In genomic region chr7:100189061-100189460, GRCh38 we compare ENCODE assay signal across 20 cellular contexts. TPM values are rescaled to one million over a fixed set of nuclear protein-coding genes. Genes with fewer than 3 reads are reported as not detected.
DNase-seq lines count a peak whose midpoint lies in the region; ATAC-seq, FAIRE-seq and TF ChIP-seq lines count a peak whose summit lies in the region.
"Had no signal": no experiment of that assay in that cellular context is flagged by ENCODE, and none has a peak within 500 bp of the region (broad histone marks: within the 10 kb centered on the region; RNA-seq: fewer than 3 reads in every experiment).

No MANE protein-coding gene starts in this region.

- no peaks in the 10 kb centered on the region for H3K79me2 ChIP-seq in HepG2 (ENCODE audit: insufficient read depth, low read length)
- no peaks in the 10 kb centered on the region for H3K79me2 ChIP-seq in OCI-LY7 (ENCODE audit: insufficient read depth, low read depth, low read length)

- in situ Hi-C loops in HepG2 (cut with HindIII; ENCODE audit: extremely low pct_ligation_motif_present, low pct_unique_long_range_greater_than_20kb), result no loop called here

- H3K4me3 Mint-ChIP-seq in dendritic cell treated with granulocyte-macrophage colony-stimulating factor and Interleukin-4, amounts not matched to agents 40 ng/mL and 50 ng/mL, for 4 days, result no peak overlapping the region
- H3K4me3 Mint-ChIP-seq: activated naive CD8-positive, alpha-beta T cell; activated T-cell treated with anti-CD3 and anti-CD28 coated beads, Interleukin-2, amount 50 U/mL, for 4 hours had no signal

- no peak for FAIRE-seq in HepG2 (lab: Jason Lieb, UNC)
- FAIRE-seq: kidney, RCC 7860, TTC549 had no signal

- H3K4me1 ChIP-seq in HepG2 (ENCODE audit: insufficient read depth, low read length), result peaks cover 8% of the 10 kb centered on the region; the same call in 1 of the 2 replicates
- no peaks in the 10 kb centered on the region for H3K4me1 ChIP-seq in right lobe of liver
- H3K4me1 ChIP-seq in OCI-LY7 (ENCODE audit: insufficient read depth, low read length, poor library complexity, severe bottlenecking), result peaks cover 65% of the 10 kb centered on the region
- H3K4me1 ChIP-seq in left ventricle myocardium inferior, result no peaks in the 10 kb centered on the region

- no peaks in the 10 kb centered on the region for H3K9me3 Mint-ChIP-seq in dendritic cell treated with granulocyte-macrophage colony-stimulating factor and Interleukin-4, amounts not matched to agents 40 ng/mL and 50 ng/mL, for 4 days
- H3K9me3 Mint-ChIP-seq: activated T-cell treated with anti-CD3 and anti-CD28 coated beads, Interleukin-2, amount 50 U/mL, for 4 hours had no signal

- no peak for TF ChIP-seq RAD21 in HepG2 (CRISPR knock-in tag; IDR thresholded peaks at IDR 0.05)

- H3K4me2 ChIP-seq in HepG2 (ENCODE audit: low read depth, low read length) (no peak overlapping the region), OCI-LY7 (ENCODE audit: low read length) (peak overlapping the region; percentile 72)

- H3K27ac Mint-ChIP-seq in dendritic cell treated with granulocyte-macrophage colony-stimulating factor and Interleukin-4, amounts not matched to agents 40 ng/mL and 50 ng/mL, for 4 days, result peak overlapping the region; percentile 67
- H3K27ac Mint-ChIP-seq: activated naive CD8-positive, alpha-beta T cell had no signal

- POLR2A ChIA-PET in HepG2 (lab: Yijun Ruan, JAX), result no interaction called here
- POLR2A ChIA-PET in OCI-LY7 (lab: Charles Lee), result interaction anchor here (0.5 to 2.6 kb wide), 5 partner anchors 26 to 689 kb away, joined by 3 to 9 read pairs (median 4); partner anchors contain the start of gene LAMTOR4

- no peak overlapping the region for H3K4me3 ChIP-seq in HepG2 (replicated peaks in 1 of 3; ENCODE audit: insufficient read depth in 1 of 3, low read depth in 2 of 3, low read length in 3 of 3)
- no peak overlapping the region for H3K4me3 ChIP-seq in right lobe of liver
- H3K4me3 ChIP-seq in OCI-LY7 (ENCODE audit: low read depth, low read length, poor library complexity, severe bottlenecking), result peak overlapping the region; percentile 48
- H3K4me3 ChIP-seq in coronary artery, result no peak overlapping the region
- H3K4me3 ChIP-seq in left ventricle myocardium inferior, result no peak overlapping the region

- peaks cover 23% of the 10 kb centered on the region for H3K4me1 Mint-ChIP-seq in dendritic cell treated with granulocyte-macrophage colony-stimulating factor and Interleukin-4, amounts not matched to agents 40 ng/mL and 50 ng/mL, for 4 days (ENCODE audit: low read depth)

- H3K36me3 ChIP-seq in HepG2 (replicated peaks in 1 of 2; ENCODE audit: control insufficient read depth in 1 of 2, insufficient read depth in 2 of 2, low read length in 2 of 2) (no peaks in the 10 kb centered on the region), right lobe of liver (no peaks in the 10 kb centered on the region), OCI-LY7 (ENCODE audit: insufficient read depth, low read length) (no peaks in the 10 kb centered on the region), left ventricle myocardium inferior (no peaks in the 10 kb centered on the region)

- no peaks in the 10 kb centered on the region for H3K9me3 ChIP-seq in HepG2 (ENCODE audit: low read length)
- no peaks in the 10 kb centered on the region for H3K9me3 ChIP-seq in right lobe of liver
- H3K9me3 ChIP-seq in OCI-LY7 (ENCODE audit: low read length), result no peaks in the 10 kb centered on the region
- H3K9me3 ChIP-seq in left ventricle myocardium inferior (replicated peaks), result no peaks in the 10 kb centered on the region

- H3K27me3 Mint-ChIP-seq in dendritic cell treated with granulocyte-macrophage colony-stimulating factor and Interleukin-4, amounts not matched to agents 40 ng/mL and 50 ng/mL, for 4 days, result peaks cover 3% of the 10 kb centered on the region
- H3K27me3 Mint-ChIP-seq: activated naive CD8-positive, alpha-beta T cell had no signal

- no peaks in the 10 kb centered on the region for H3K9me2 ChIP-seq in OCI-LY7 (ENCODE audit: insufficient read depth, low read length)

- peak; percentile 65 for ATAC-seq in HepG2
- ATAC-seq in right lobe of liver, result no peak

- WGBS in HepG2 (ENCODE audit: low lambda C conversion rate), result 2% methylated on average over 3 of the region's 3 CpGs
- WGBS in right lobe of liver (ENCODE audit: insufficient coverage, low coverage, low lambda C conversion rate, missing lambda C conversion rate), result 60% methylated on average over 3 of the region's 3 CpGs

- no peaks in the 10 kb centered on the region for H3K36me3 Mint-ChIP-seq in dendritic cell treated with granulocyte-macrophage colony-stimulating factor and Interleukin-4, amounts not matched to agents 40 ng/mL and 50 ng/mL, for 4 days (ENCODE audit: low read depth)
- H3K36me3 Mint-ChIP-seq: activated naive CD8-positive, alpha-beta T cell had no signal

- no peak for TF ChIP-seq CTCF in HepG2 (CRISPR knock-in tag; IDR thresholded peaks at IDR 0.05)
- no peak for TF ChIP-seq CTCF in right lobe of liver (IDR thresholded peaks at IDR 0.05)
- peak; percentile 76 for TF ChIP-seq CTCF in OCI-LY7 (conservative IDR thresholded peaks at IDR 0.05; ENCODE audit: low read length)
- TF ChIP-seq CTCF in coronary artery (IDR thresholded peaks at IDR 0.05), result no peak
- no peak for TF ChIP-seq CTCF in left ventricle myocardium inferior (IDR thresholded peaks at IDR 0.05; ENCODE audit: borderline replicate concordance)

- DNase-seq in HepG2 (ENCODE audit: low spot score), result no peak
- DNase-seq in right lobe of liver, result no peak
- peak; percentile 61 for DNase-seq in OCI-LY7 (ENCODE audit: low spot score)
- DNase-seq in NCI-H2081 treated with DMSO at 0.1 percent for 48 hours (lab: John Stamatoyannopoulos, UW), result no peak
- no peak for DNase-seq in coronary artery (ENCODE audit: low spot score)
- no peak for DNase-seq in activated naive CD4-positive, alpha-beta T cell (lab: John Stamatoyannopoulos, UW)
- DNase-seq in left ventricle myocardium inferior, result no peak
- DNase-seq: activated CD4-positive, alpha-beta T cell treated with anti-CD3 and anti-CD28 coated beads, Interleukin-2, amount 50 U/mL, for 4 hours; activated T-cell treated with anti-CD3 and anti-CD28 coated beads, Interleukin-2, amount 50 U/mL, for 4 hours; central memory CD4-positive, alpha-beta T cell; hypothalamus; kidney; NCI-H69; retina; stimulated activated CD4-positive, alpha-beta T cell treated with anti-CD3 and anti-CD28 coated beads, Interleukin-15, amount 100 ng/mL, for 24 hours had no signal

- H3K9ac ChIP-seq in HepG2 (ENCODE audit: insufficient read depth, low read depth, low read length), result no peak overlapping the region

- H3K27me3 ChIP-seq in HepG2 (ENCODE audit: control insufficient read depth in 1 of 2, insufficient read depth in 2 of 2, low read length in 2 of 2), result peaks cover 1 to 4% of the 10 kb centered on the region in 2 experiments; a peak in 2 of 5 replicates
- no peaks in the 10 kb centered on the region for H3K27me3 ChIP-seq in right lobe of liver
- H3K27me3 ChIP-seq in left ventricle myocardium inferior (ENCODE audit: low read depth), result peaks cover under 1% of the 10 kb centered on the region

- TF ChIP-seq POLR2A in HepG2 (IDR thresholded peaks at IDR 0.05; ENCODE audit: insufficient read depth in 1 of 2, low read depth in 2 of 2, low read length in 2 of 2) (no peak), right lobe of liver (IDR thresholded peaks at IDR 0.05) (no peak)

- no peak overlapping the region for H3K27ac ChIP-seq in HepG2 (ENCODE audit: extremely low read length, insufficient read depth, low read length)
- no peak overlapping the region for H3K27ac ChIP-seq in right lobe of liver
- H3K27ac ChIP-seq in OCI-LY7 (ENCODE audit: low read depth, low read length, poor library complexity, severe bottlenecking), result peak overlapping the region; percentile 95
- H3K27ac ChIP-seq in coronary artery, result no peak overlapping the region
- H3K27ac ChIP-seq in left ventricle myocardium inferior (replicated peaks), result no peak overlapping the region

- H2AFZ ChIP-seq in HepG2 (ENCODE audit: low read length) (no peak overlapping the region), OCI-LY7 (ENCODE audit: low read length) (peak overlapping the region; percentile 77; the same call in 1 of the 2 replicates)

- CTCF ChIA-PET in HepG2 (lab: Yijun Ruan, JAX; ENCODE audit: low intra/inter-chr PET ratio, low total read pairs) (interaction anchor here (0.6 to 2.0 kb wide), 2 partner anchors 56 to 156 kb away, joined by 3 to 6 read pairs; no protein-coding TSS in a partner anchor), OCI-LY7 (lab: Charles Lee; ENCODE audit: unreplicated experiment) (interaction anchor here (1.4 kb wide), 2 partner anchors 11 to 29 kb away, joined by 4 read pairs; no protein-coding TSS in a partner anchor)

- intact Hi-C loops in HepG2 (cut with micrococcal nuclease; ENCODE audit: unreplicated experiment) (no loop called here), right lobe of liver (cut with DNase I) (no loop called here), OCI-LY7 (cut with micrococcal nuclease; ENCODE audit: unreplicated experiment) (no loop called here), left ventricle myocardium inferior (cut with micrococcal nuclease) (no loop called here)
- intact Hi-C loops in dendritic cell treated with granulocyte-macrophage colony-stimulating factor and Interleukin-4, amounts not matched to agents 40 ng/mL and 50 ng/mL, for 4 days (cut with micrococcal nuclease), result no loop called here

- TF ChIP-seq EP300 in HepG2 (IDR thresholded peaks at IDR 0.05; ENCODE audit: low read depth in 2 of 2, low read length in 2 of 2) (no peak), HepG2 (CRISPR knock-in tag; IDR thresholded peaks at IDR 0.05; ENCODE audit: borderline replicate concordance) (no peak)

- BruUV-seq in HepG2 (replicated peaks; lab: Mats Ljungman, UMichigan), result no TSS peak
- BruUV-seq in OCI-LY7 (replicated peaks; lab: Mats Ljungman, UMichigan), result no TSS peak

- H4K20me1 ChIP-seq in HepG2 (ENCODE audit: insufficient read depth, low read length) (no peaks in the 10 kb centered on the region), OCI-LY7 (ENCODE audit: insufficient read depth, low read length) (no peaks in the 10 kb centered on the region)

RNA-seq across cellular contexts. Expression of gene STAG3, which starts 11.3 kb away (rescaled TPM):
- total RNA-seq in HepG2 (2016; rRNA removed; fragmentation: Illumina TruSeq; extraction: Trizol), result 0.22 and 0.33 TPM in 2 replicates
- not detected in 2 replicates for total RNA-seq in HepG2 (2016; cell fraction: cytosol; rRNA removed; fragmentation: Illumina TruSeq; extraction: Trizol; ENCODE audit: low read depth)
- total RNA-seq in HepG2 (2016; cell fraction: insoluble cytoplasmic fraction; rRNA removed; fragmentation: Illumina TruSeq; extraction: Trizol), result 0.15 and 0.43 TPM in 2 replicates
- total RNA-seq in HepG2 (2016; cell fraction: membrane; rRNA removed; fragmentation: Illumina TruSeq; extraction: Trizol), result 0.10 TPM in 1 of 2 replicates, not detected in the other
- total RNA-seq in HepG2 (2016; cell fraction: nucleus; rRNA removed; fragmentation: Illumina TruSeq; extraction: Trizol), result 1.1 and 1.7 TPM in 2 replicates
- 0.09 and 0.12 TPM in 2 replicates for polyA plus RNA-seq in HepG2 (2011; rRNA removed)
- polyA plus RNA-seq in HepG2 (2011; cell fraction: cytosol; rRNA removed), result 0.05 and 0.08 TPM in 2 replicates
- 0.80 and 1.3 TPM in 2 replicates for polyA plus RNA-seq in HepG2 (2011; cell fraction: nucleus; rRNA removed)
- 2.9 and 4.8 TPM in 2 replicates for polyA plus RNA-seq in HepG2 (2012)
- not detected in 2 replicates for polyA plus RNA-seq in HepG2 (2016; cell fraction: cytosol; fragmentation: Illumina TruSeq; extraction: Trizol; ENCODE audit: low read depth)
- not detected in 2 replicates for polyA plus RNA-seq in HepG2 (2016; cell fraction: insoluble cytoplasmic fraction; fragmentation: Illumina TruSeq; extraction: Trizol; ENCODE audit: low read depth)
- polyA plus RNA-seq in HepG2 (2016; cell fraction: membrane; fragmentation: Illumina TruSeq; extraction: Trizol; ENCODE audit: low read depth), result not detected in 2 replicates
- 0.81 and 0.92 TPM in 2 replicates for polyA plus RNA-seq in HepG2 (2016; cell fraction: nucleus; fragmentation: Illumina TruSeq; extraction: Trizol; ENCODE audit: insufficient read depth, low read depth)
- polyA minus RNA-seq in HepG2 (2011; rRNA and poly(A)+ RNA removed; ENCODE audit: low replicate concordance), result 0.06 and 1.5 TPM in 2 replicates
- polyA minus RNA-seq in HepG2 (2011; cell fraction: cytosol; rRNA and poly(A)+ RNA removed), result not detected in 2 replicates
- 0.52 and 0.62 TPM in 2 replicates for polyA minus RNA-seq in HepG2 (2011; cell fraction: nucleus; rRNA and poly(A)+ RNA removed)
- total RNA-seq in right lobe of liver, result 1 to 10 TPM in 4 of 6 experiments, under 1 TPM in 2; 0.81 to 5.9 (median 4.4) TPM
- 56.1 and 82.8 TPM in 2 replicates for total RNA-seq in OCI-LY7 (2014; rRNA removed; shearing (Covaris generic))
- total RNA-seq in OCI-LY7 (2022), result 70.2 and 79.2 TPM in 2 replicates
- 0.74 TPM for total RNA-seq in left ventricle myocardium inferior

RNA-seq across cellular contexts. Expression of gene GPC2, which starts 11.9 kb away (rescaled TPM):
- total RNA-seq in HepG2 (2016; rRNA removed; fragmentation: Illumina TruSeq; extraction: Trizol) (0.10 and 0.64 TPM in 2 replicates), right lobe of liver (under 1 TPM in 2 of 6 experiments, not detected in 4; 0.35 to 0.40 TPM), OCI-LY7 (2022) (23.2 and 31.7 TPM in 2 replicates), left ventricle myocardium inferior (0.25 TPM)
- 0.35 TPM in 1 of 2 replicates, not detected in the other for total RNA-seq in HepG2 (2016; cell fraction: cytosol; rRNA removed; fragmentation: Illumina TruSeq; extraction: Trizol; ENCODE audit: low read depth)
- 1.0 TPM in 1 of 2 replicates, not detected in the other for total RNA-seq in HepG2 (2016; cell fraction: insoluble cytoplasmic fraction; rRNA removed; fragmentation: Illumina TruSeq; extraction: Trizol)
- 0.12 and 0.14 TPM in 2 replicates for total RNA-seq in HepG2 (2016; cell fraction: membrane; rRNA removed; fragmentation: Illumina TruSeq; extraction: Trizol)
- 2.1 and 2.7 TPM in 2 replicates for total RNA-seq in HepG2 (2016; cell fraction: nucleus; rRNA removed; fragmentation: Illumina TruSeq; extraction: Trizol)
- polyA plus RNA-seq in HepG2 (2011; rRNA removed), result 0.76 and 0.78 TPM in 2 replicates
- 0.46 and 0.51 TPM in 2 replicates for polyA plus RNA-seq in HepG2 (2011; cell fraction: cytosol; rRNA removed)
- polyA plus RNA-seq in HepG2 (2011; cell fraction: nucleus; rRNA removed), result 6.6 and 8.4 TPM in 2 replicates
- 0.68 and 1.2 TPM in 2 replicates for polyA plus RNA-seq in HepG2 (2012)
- 0.05 TPM in 1 of 2 replicates, not detected in the other for polyA plus RNA-seq in HepG2 (2016; cell fraction: cytosol; fragmentation: Illumina TruSeq; extraction: Trizol; ENCODE audit: low read depth)
- 0.38 and 0.47 TPM in 2 replicates for polyA plus RNA-seq in HepG2 (2016; cell fraction: insoluble cytoplasmic fraction; fragmentation: Illumina TruSeq; extraction: Trizol; ENCODE audit: low read depth)
- polyA plus RNA-seq in HepG2 (2016; cell fraction: membrane; fragmentation: Illumina TruSeq; extraction: Trizol; ENCODE audit: low read depth), result 0.07 TPM in 1 of 2 replicates, not detected in the other
- polyA plus RNA-seq in HepG2 (2016; cell fraction: nucleus; fragmentation: Illumina TruSeq; extraction: Trizol; ENCODE audit: insufficient read depth, low read depth), result 3.9 and 4.1 TPM in 2 replicates
- polyA minus RNA-seq in HepG2 (2011; rRNA and poly(A)+ RNA removed; ENCODE audit: low replicate concordance), result 0.94 and 1.2 TPM in 2 replicates
- 0.49 TPM in 1 of 2 replicates, not detected in the other for polyA minus RNA-seq in HepG2 (2011; cell fraction: cytosol; rRNA and poly(A)+ RNA removed)
- 0.90 and 3.9 TPM in 2 replicates for polyA minus RNA-seq in HepG2 (2011; cell fraction: nucleus; rRNA and poly(A)+ RNA removed)
- total RNA-seq in OCI-LY7 (2014; rRNA removed; shearing (Covaris generic)), result 20.2 and 33.2 TPM in 2 replicates

RNA-seq across cellular contexts. Expression of gene GAL3ST4, which starts 20.6 kb away (rescaled TPM):
- total RNA-seq in HepG2 (2016; rRNA removed; fragmentation: Illumina TruSeq; extraction: Trizol) (0.29 TPM in 1 of 2 replicates, not detected in the other), right lobe of liver (1 to 10 TPM in 1 of 6 experiments, under 1 TPM in 4, not detected in 1; 0.12 to 1.1 (median 0.56) TPM), OCI-LY7 (2022) (5.2 and 6.1 TPM in 2 replicates), left ventricle myocardium inferior (1.5 TPM)
- not detected in 2 replicates for total RNA-seq in HepG2 (2016; cell fraction: cytosol; rRNA removed; fragmentation: Illumina TruSeq; extraction: Trizol; ENCODE audit: low read depth)
- total RNA-seq in HepG2 (2016; cell fraction: insoluble cytoplasmic fraction; rRNA removed; fragmentation: Illumina TruSeq; extraction: Trizol), result 0.07 and 0.13 TPM in 2 replicates
- 0.06 and 0.14 TPM in 2 replicates for total RNA-seq in HepG2 (2016; cell fraction: membrane; rRNA removed; fragmentation: Illumina TruSeq; extraction: Trizol)
- 0.28 and 0.34 TPM in 2 replicates for total RNA-seq in HepG2 (2016; cell fraction: nucleus; rRNA removed; fragmentation: Illumina TruSeq; extraction: Trizol)
- 0.41 and 0.73 TPM in 2 replicates for polyA plus RNA-seq in HepG2 (2011; rRNA removed)
- 0.24 and 0.25 TPM in 2 replicates for polyA plus RNA-seq in HepG2 (2011; cell fraction: cytosol; rRNA removed)
- 1.7 and 1.8 TPM in 2 replicates for polyA plus RNA-seq in HepG2 (2011; cell fraction: nucleus; rRNA removed)
- 0.35 and 0.71 TPM in 2 replicates for polyA plus RNA-seq in HepG2 (2012)
- 0.15 TPM in 1 of 2 replicates, not detected in the other for polyA plus RNA-seq in HepG2 (2016; cell fraction: cytosol; fragmentation: Illumina TruSeq; extraction: Trizol; ENCODE audit: low read depth)
- 0.22 and 0.42 TPM in 2 replicates for polyA plus RNA-seq in HepG2 (2016; cell fraction: insoluble cytoplasmic fraction; fragmentation: Illumina TruSeq; extraction: Trizol; ENCODE audit: low read depth)
- 0.13 and 0.14 TPM in 2 replicates for polyA plus RNA-seq in HepG2 (2016; cell fraction: membrane; fragmentation: Illumina TruSeq; extraction: Trizol; ENCODE audit: low read depth)
- 0.70 and 1.3 TPM in 2 replicates for polyA plus RNA-seq in HepG2 (2016; cell fraction: nucleus; fragmentation: Illumina TruSeq; extraction: Trizol; ENCODE audit: insufficient read depth, low read depth)
- polyA minus RNA-seq in HepG2 (2011; rRNA and poly(A)+ RNA removed; ENCODE audit: low replicate concordance), result 0.58 and 0.64 TPM in 2 replicates
- polyA minus RNA-seq in HepG2 (2011; cell fraction: cytosol; rRNA and poly(A)+ RNA removed), result not detected in 2 replicates
- 0.25 and 0.26 TPM in 2 replicates for polyA minus RNA-seq in HepG2 (2011; cell fraction: nucleus; rRNA and poly(A)+ RNA removed)
- total RNA-seq in OCI-LY7 (2014; rRNA removed; shearing (Covaris generic)), result 3.9 and 4.6 TPM in 2 replicates

RNA-seq across cellular contexts. Expression of gene TRAPPC14, which starts 30.5 kb away (rescaled TPM):
- total RNA-seq in HepG2 (2016; rRNA removed; fragmentation: Illumina TruSeq; extraction: Trizol) (2.0 and 9.6 TPM in 2 replicates), right lobe of liver (10 to 100 TPM in 4 of 6 experiments, 1 to 10 TPM in 2; 8.2 to 14.6 (median 10.3) TPM), OCI-LY7 (2022) (41.6 and 49.9 TPM in 2 replicates), left ventricle myocardium inferior (7.1 TPM)
- total RNA-seq in HepG2 (2016; cell fraction: cytosol; rRNA removed; fragmentation: Illumina TruSeq; extraction: Trizol; ENCODE audit: low read depth), result 1.5 and 1.8 TPM in 2 replicates
- 2.3 and 9.9 TPM in 2 replicates for total RNA-seq in HepG2 (2016; cell fraction: insoluble cytoplasmic fraction; rRNA removed; fragmentation: Illumina TruSeq; extraction: Trizol)
- total RNA-seq in HepG2 (2016; cell fraction: membrane; rRNA removed; fragmentation: Illumina TruSeq; extraction: Trizol), result 3.1 and 3.3 TPM in 2 replicates
- total RNA-seq in HepG2 (2016; cell fraction: nucleus; rRNA removed; fragmentation: Illumina TruSeq; extraction: Trizol), result 15.6 and 20.8 TPM in 2 replicates
- 4.7 and 7.0 TPM in 2 replicates for polyA plus RNA-seq in HepG2 (2011; rRNA removed)
- polyA plus RNA-seq in HepG2 (2011; cell fraction: cytosol; rRNA removed), result 1.6 and 1.7 TPM in 2 replicates
- polyA plus RNA-seq in HepG2 (2011; cell fraction: nucleus; rRNA removed), result 46.2 and 74.5 TPM in 2 replicates
- 7.0 and 9.8 TPM in 2 replicates for polyA plus RNA-seq in HepG2 (2012)
- 1.8 TPM in 2 replicates for polyA plus RNA-seq in HepG2 (2016; cell fraction: cytosol; fragmentation: Illumina TruSeq; extraction: Trizol; ENCODE audit: low read depth)
- 3.5 and 4.4 TPM in 2 replicates for polyA plus RNA-seq in HepG2 (2016; cell fraction: insoluble cytoplasmic fraction; fragmentation: Illumina TruSeq; extraction: Trizol; ENCODE audit: low read depth)
- 3.1 TPM in 2 replicates for polyA plus RNA-seq in HepG2 (2016; cell fraction: membrane; fragmentation: Illumina TruSeq; extraction: Trizol; ENCODE audit: low read depth)
- polyA plus RNA-seq in HepG2 (2016; cell fraction: nucleus; fragmentation: Illumina TruSeq; extraction: Trizol; ENCODE audit: insufficient read depth, low read depth), result 51.8 and 52.2 TPM in 2 replicates
- 10.0 and 12.3 TPM in 2 replicates for polyA minus RNA-seq in HepG2 (2011; rRNA and poly(A)+ RNA removed; ENCODE audit: low replicate concordance)
- polyA minus RNA-seq in HepG2 (2011; cell fraction: cytosol; rRNA and poly(A)+ RNA removed), result 1.5 and 2.7 TPM in 2 replicates
- 15.2 and 18.6 TPM in 2 replicates for polyA minus RNA-seq in HepG2 (2011; cell fraction: nucleus; rRNA and poly(A)+ RNA removed)
- total RNA-seq in OCI-LY7 (2014; rRNA removed; shearing (Covaris generic)), result 30.6 and 38.8 TPM in 2 replicates

RNA-seq across cellular contexts. Expression of gene PVRIG, which starts 30.7 kb away (rescaled TPM):
- total RNA-seq in HepG2 (2016; rRNA removed; fragmentation: Illumina TruSeq; extraction: Trizol) (not detected in 2 replicates), right lobe of liver (under 1 TPM in 3 of 6 experiments, not detected in 3; 0.17 to 0.89 (median 0.37) TPM), OCI-LY7 (2022) (86.6 and 99.4 TPM in 2 replicates), left ventricle myocardium inferior (not detected)
- total RNA-seq in HepG2 (2016; cell fraction: cytosol; rRNA removed; fragmentation: Illumina TruSeq; extraction: Trizol; ENCODE audit: low read depth), result not detected in 2 replicates
- 0.06 TPM in 1 of 2 replicates, not detected in the other for total RNA-seq in HepG2 (2016; cell fraction: insoluble cytoplasmic fraction; rRNA removed; fragmentation: Illumina TruSeq; extraction: Trizol)
- not detected in 2 replicates for total RNA-seq in HepG2 (2016; cell fraction: membrane; rRNA removed; fragmentation: Illumina TruSeq; extraction: Trizol)
- total RNA-seq in HepG2 (2016; cell fraction: nucleus; rRNA removed; fragmentation: Illumina TruSeq; extraction: Trizol), result not detected in 2 replicates
- not detected in 2 replicates for polyA plus RNA-seq in HepG2 (2011; rRNA removed)
- not detected in 2 replicates for polyA plus RNA-seq in HepG2 (2011; cell fraction: cytosol; rRNA removed)
- polyA plus RNA-seq in HepG2 (2011; cell fraction: nucleus; rRNA removed), result not detected in 2 replicates
- 0.54 TPM in 1 of 2 replicates, not detected in the other for polyA plus RNA-seq in HepG2 (2012)
- polyA plus RNA-seq in HepG2 (2016; cell fraction: cytosol; fragmentation: Illumina TruSeq; extraction: Trizol; ENCODE audit: low read depth), result not detected in 2 replicates
- not detected in 2 replicates for polyA plus RNA-seq in HepG2 (2016; cell fraction: insoluble cytoplasmic fraction; fragmentation: Illumina TruSeq; extraction: Trizol; ENCODE audit: low read depth)
- polyA plus RNA-seq in HepG2 (2016; cell fraction: membrane; fragmentation: Illumina TruSeq; extraction: Trizol; ENCODE audit: low read depth), result not detected in 2 replicates
- polyA plus RNA-seq in HepG2 (2016; cell fraction: nucleus; fragmentation: Illumina TruSeq; extraction: Trizol; ENCODE audit: insufficient read depth, low read depth), result not detected in 2 replicates
- 1.5 TPM in 1 of 2 replicates, not detected in the other for polyA minus RNA-seq in HepG2 (2011; rRNA and poly(A)+ RNA removed; ENCODE audit: low replicate concordance)
- not detected in 2 replicates for polyA minus RNA-seq in HepG2 (2011; cell fraction: cytosol; rRNA and poly(A)+ RNA removed)
- not detected in 2 replicates for polyA minus RNA-seq in HepG2 (2011; cell fraction: nucleus; rRNA and poly(A)+ RNA removed)
- total RNA-seq in OCI-LY7 (2014; rRNA removed; shearing (Covaris generic)), result 61.5 and 83.3 TPM in 2 replicates
- total RNA-seq: mesenteric fat pad had no signal

Comparison
In these comparisons a context has a peak if more than half of its experiments do, and no peak if none do; other contexts are left out.
1. RNA of gene STAG3, which starts 11.3 kb away (total RNA-seq): 56.1 to 82.8 TPM in OCI-LY7; 0.81 to 5.9 TPM in right lobe of liver, 0.74 TPM in left ventricle myocardium inferior (single experiment) and 0.10 to 1.7 TPM in HepG2; every median in the first group is over 4 times any median in the second.
2. RNA of gene GPC2, which starts 11.9 kb away (total RNA-seq): 20.2 to 33.2 TPM in OCI-LY7; 0.10 to 2.7 TPM in HepG2, 0.25 TPM in left ventricle myocardium inferior (single experiment) and 0.35 to 0.40 TPM in right lobe of liver; every median in the first group is over 4 times any median in the second.